Comparison of ENCODE assay signal across 1 cellular context in the genomic region with DNA sequence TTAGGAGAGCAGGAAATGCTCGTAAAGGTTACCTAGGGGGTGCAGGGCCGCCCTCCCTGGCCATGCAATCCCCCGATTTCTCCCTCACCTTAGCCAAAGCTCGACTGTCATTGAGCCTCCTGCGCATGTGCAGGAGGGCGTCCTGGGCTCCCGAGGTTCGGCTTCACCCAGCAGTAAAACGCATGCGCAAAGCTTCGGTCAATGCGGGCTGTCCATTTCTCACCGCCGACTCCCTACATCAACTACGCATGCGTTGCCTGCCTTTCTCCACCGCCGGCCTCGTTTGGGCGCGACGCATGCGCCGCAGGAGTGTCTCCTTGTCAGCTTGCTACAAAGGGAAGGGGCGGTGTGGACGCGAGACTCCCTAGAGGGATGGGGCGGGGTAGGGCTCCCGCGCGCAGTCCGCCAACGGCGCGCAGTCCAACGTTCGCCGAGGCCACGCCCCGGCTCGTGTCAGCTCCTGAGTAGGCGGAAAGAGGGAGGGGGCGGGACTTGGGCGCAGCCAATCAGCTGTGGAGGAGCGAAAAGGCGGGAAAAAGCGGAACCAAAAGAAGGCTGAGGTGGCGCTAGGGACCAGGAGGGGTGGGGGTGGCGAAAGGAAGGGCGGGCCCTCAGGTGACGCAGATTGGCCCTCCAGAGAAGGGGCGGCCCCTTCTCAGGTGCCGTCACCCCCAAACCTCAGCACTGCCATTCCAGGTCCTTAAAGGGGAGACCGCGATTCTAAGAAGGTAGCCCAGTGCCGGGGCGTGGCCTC.
TF ChIP-seq lines count a peak whose summit lies in the region.

A gene with protein sequence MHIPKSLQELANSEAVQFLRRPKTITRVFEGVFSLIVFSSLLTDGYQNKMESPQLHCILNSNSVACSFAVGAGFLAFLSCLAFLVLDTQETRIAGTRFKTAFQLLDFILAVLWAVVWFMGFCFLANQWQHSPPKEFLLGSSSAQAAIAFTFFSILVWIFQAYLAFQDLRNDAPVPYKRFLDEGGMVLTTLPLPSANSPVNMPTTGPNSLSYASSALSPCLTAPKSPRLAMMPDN (plus strand): TSS at position 558 of the 754 bp plus-strand sequence. CDS start 1,476 bp downstream, outside the sequence.
Gene TMEM143 (minus strand): TSS at position 131 of the 754 bp plus-strand sequence. CDS start 20 bp downstream, at position 111.

TF ChIP-seq in HepG2, 621 proteins besides CTCF, POLR2A, EP300 and RAD21 (continues in another document):
- no peak for TF ChIP-seq IKZF4 (CRISPR knock-in tag; IDR thresholded peaks at IDR 0.05; ENCODE audit: borderline replicate concordance, low read depth, not compliant biosample characterization)
- peak; percentile 44; the same call in 1 of the 2 replicates for TF ChIP-seq PAXIP1 (CRISPR knock-in tag; conservative IDR thresholded peaks at IDR 0.05)
- TF ChIP-seq ZNF704 (CRISPR knock-in tag; IDR thresholded peaks at IDR 0.05; ENCODE audit: borderline replicate concordance): peak; percentile 3; the same call in 1 of the 2 replicates
- TF ChIP-seq ZBTB7A (CRISPR knock-in tag; IDR thresholded peaks at IDR 0.05): 0 out of 2 replicates have a peak, but pooled peaks have one; percentile 33
- TF ChIP-seq MAX (IDR thresholded peaks at IDR 0.05): peak; percentile 91
- TF ChIP-seq DZIP1 (CRISPR knock-in tag; IDR thresholded peaks at IDR 0.05): 0 out of 2 replicates have a peak, but pooled peaks have one; percentile 49
- TF ChIP-seq ZNF138 (CRISPR knock-in tag; IDR thresholded peaks at IDR 0.05; ENCODE audit: low read depth): peak; percentile 85; the same call in 1 of the 2 replicates
- TF ChIP-seq BHLHE40 (IDR thresholded peaks at IDR 0.05; ENCODE audit: low read length): peak; percentile 73
- no peak for TF ChIP-seq KMT2B (CRISPR knock-in tag; IDR thresholded peaks at IDR 0.05)
- no peak for TF ChIP-seq ZNF746 (CRISPR knock-in tag; IDR thresholded peaks at IDR 0.05)
- TF ChIP-seq FOXK2 (IDR thresholded peaks at IDR 0.05): 0 out of 2 replicates have a peak, but pooled peaks have one; percentile 15
- TF ChIP-seq ZNF7 (CRISPR knock-in tag; IDR thresholded peaks at IDR 0.05): no peak
- 0 out of 2 replicates have a peak, but pooled peaks have one; percentile 68 for TF ChIP-seq EED (CRISPR knock-in tag; IDR thresholded peaks at IDR 0.05)
- TF ChIP-seq ZNF850 (CRISPR knock-in tag; conservative IDR thresholded peaks at IDR 0.05): no peak
- TF ChIP-seq HCFC1 (IDR thresholded peaks at IDR 0.05; ENCODE audit: low read depth, low read length): peak; percentile 44; the same call in 1 of the 2 replicates
- TF ChIP-seq ZNF501 (CRISPR knock-in tag; IDR thresholded peaks at IDR 0.05): peak; percentile 8; the same call in 1 of the 2 replicates
- peak; percentile 50; the same call in 1 of the 2 replicates for TF ChIP-seq CSRNP1 (CRISPR knock-in tag; IDR thresholded peaks at IDR 0.05)
- TF ChIP-seq, protein P1, sequence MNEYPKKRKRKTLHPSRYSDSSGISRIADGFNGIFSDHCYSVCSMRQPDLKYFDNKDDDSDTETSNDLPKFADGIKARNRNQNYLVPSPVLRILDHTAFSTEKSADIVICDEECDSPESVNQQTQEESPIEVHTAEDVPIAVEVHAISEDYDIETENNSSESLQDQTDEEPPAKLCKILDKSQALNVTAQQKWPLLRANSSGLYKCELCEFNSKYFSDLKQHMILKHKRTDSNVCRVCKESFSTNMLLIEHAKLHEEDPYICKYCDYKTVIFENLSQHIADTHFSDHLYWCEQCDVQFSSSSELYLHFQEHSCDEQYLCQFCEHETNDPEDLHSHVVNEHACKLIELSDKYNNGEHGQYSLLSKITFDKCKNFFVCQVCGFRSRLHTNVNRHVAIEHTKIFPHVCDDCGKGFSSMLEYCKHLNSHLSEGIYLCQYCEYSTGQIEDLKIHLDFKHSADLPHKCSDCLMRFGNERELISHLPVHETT (CRISPR knock-in tag; conservative IDR thresholded peaks at IDR 0.05): 0 out of 2 replicates have a peak, but pooled peaks have one; percentile 29
- TF ChIP-seq, protein P2, sequence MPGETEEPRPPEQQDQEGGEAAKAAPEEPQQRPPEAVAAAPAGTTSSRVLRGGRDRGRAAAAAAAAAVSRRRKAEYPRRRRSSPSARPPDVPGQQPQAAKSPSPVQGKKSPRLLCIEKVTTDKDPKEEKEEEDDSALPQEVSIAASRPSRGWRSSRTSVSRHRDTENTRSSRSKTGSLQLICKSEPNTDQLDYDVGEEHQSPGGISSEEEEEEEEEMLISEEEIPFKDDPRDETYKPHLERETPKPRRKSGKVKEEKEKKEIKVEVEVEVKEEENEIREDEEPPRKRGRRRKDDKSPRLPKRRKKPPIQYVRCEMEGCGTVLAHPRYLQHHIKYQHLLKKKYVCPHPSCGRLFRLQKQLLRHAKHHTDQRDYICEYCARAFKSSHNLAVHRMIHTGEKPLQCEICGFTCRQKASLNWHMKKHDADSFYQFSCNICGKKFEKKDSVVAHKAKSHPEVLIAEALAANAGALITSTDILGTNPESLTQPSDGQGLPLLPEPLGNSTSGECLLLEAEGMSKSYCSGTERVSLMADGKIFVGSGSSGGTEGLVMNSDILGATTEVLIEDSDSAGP (CRISPR knock-in tag; IDR thresholded peaks at IDR 0.05; ENCODE audit: borderline replicate concordance): peak; percentile 3
- TF ChIP-seq ZNF160 (CRISPR knock-in tag; IDR thresholded peaks at IDR 0.05): no peak
- TF ChIP-seq ZFP82 (CRISPR knock-in tag; IDR thresholded peaks at IDR 0.05; ENCODE audit: borderline replicate concordance): no peak
- TF ChIP-seq NR2F6 (IDR thresholded peaks at IDR 0.05): peak; percentile 13; the same call in 1 of the 2 replicates
- TF ChIP-seq NR2F6 (CRISPR knock-in tag; IDR thresholded peaks at IDR 0.05): no peak; the same call in 1 of the 2 replicates
- TF ChIP-seq HOXA3 (CRISPR knock-in tag; IDR thresholded peaks at IDR 0.05): peak; percentile 18; the same call in 1 of the 2 replicates
- TF ChIP-seq ZNF562 (CRISPR knock-in tag; IDR thresholded peaks at IDR 0.05; ENCODE audit: borderline replicate concordance): no peak
- peak; percentile 7; the same call in 1 of the 2 replicates for TF ChIP-seq ZNF598 (CRISPR knock-in tag; IDR thresholded peaks at IDR 0.05; ENCODE audit: borderline replicate concordance)
- no peak for TF ChIP-seq RFX1 (IDR thresholded peaks at IDR 0.05)
- TF ChIP-seq ARNTL (CRISPR knock-in tag; IDR thresholded peaks at IDR 0.05): peak; percentile 33; the same call in 1 of the 2 replicates
- TF ChIP-seq CBX5 (CRISPR knock-in tag; IDR thresholded peaks at IDR 0.05; ENCODE audit: borderline replicate concordance): no peak; the same call in 1 of the 2 replicates
- TF ChIP-seq ZNF549 (CRISPR knock-in tag; IDR thresholded peaks at IDR 0.05): no peak
- peak; percentile 35; the same call in 1 of the 2 replicates for TF ChIP-seq ZNF274 (CRISPR knock-in tag; IDR thresholded peaks at IDR 0.05)
- TF ChIP-seq MEIS2 (CRISPR knock-in tag; IDR thresholded peaks at IDR 0.05): no peak
- TF ChIP-seq SP4 (CRISPR knock-in tag; IDR thresholded peaks at IDR 0.05): peak; percentile 91
- TF ChIP-seq ARNT2 (CRISPR knock-in tag; IDR thresholded peaks at IDR 0.05; ENCODE audit: low read depth): peak; percentile 26; the same call in 1 of the 2 replicates
- no peak for TF ChIP-seq ZFP36 (IDR thresholded peaks at IDR 0.05; ENCODE audit: borderline replicate concordance, low read depth, low read length, partially characterized antibody)
- TF ChIP-seq EZH2 (conservative IDR thresholded peaks at IDR 0.05; ENCODE audit: low read depth, low read length): no peak
- TF ChIP-seq, protein P3, sequence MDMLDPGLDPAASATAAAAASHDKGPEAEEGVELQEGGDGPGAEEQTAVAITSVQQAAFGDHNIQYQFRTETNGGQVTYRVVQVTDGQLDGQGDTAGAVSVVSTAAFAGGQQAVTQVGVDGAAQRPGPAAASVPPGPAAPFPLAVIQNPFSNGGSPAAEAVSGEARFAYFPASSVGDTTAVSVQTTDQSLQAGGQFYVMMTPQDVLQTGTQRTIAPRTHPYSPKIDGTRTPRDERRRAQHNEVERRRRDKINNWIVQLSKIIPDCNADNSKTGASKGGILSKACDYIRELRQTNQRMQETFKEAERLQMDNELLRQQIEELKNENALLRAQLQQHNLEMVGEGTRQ (IDR thresholded peaks at IDR 0.05; ENCODE audit: low read depth, low read length): no peak
- TF ChIP-seq, protein P3 (CRISPR knock-in tag; IDR thresholded peaks at IDR 0.05; ENCODE audit: borderline replicate concordance): 0 out of 2 replicates have a peak, but pooled peaks have one; percentile 18
- 0 out of 2 replicates have a peak, but pooled peaks have one; percentile 64 for TF ChIP-seq ZNF329 (CRISPR knock-in tag; IDR thresholded peaks at IDR 0.05; ENCODE audit: low read depth)
- TF ChIP-seq GATA4 (IDR thresholded peaks at IDR 0.05; ENCODE audit: borderline replicate concordance, low read depth): no peak
- no peak for TF ChIP-seq CBX2 (IDR thresholded peaks at IDR 0.05; ENCODE audit: low read depth, low read length)
- no peak for TF ChIP-seq CBX2 (CRISPR knock-in tag; IDR thresholded peaks at IDR 0.05; ENCODE audit: low read depth)
- TF ChIP-seq ZFYVE20 (CRISPR knock-in tag; IDR thresholded peaks at IDR 0.05; ENCODE audit: borderline replicate concordance, low read depth): no peak
- TF ChIP-seq MTF2 (CRISPR knock-in tag; IDR thresholded peaks at IDR 0.05; ENCODE audit: borderline replicate concordance): no peak
